ENCODE assay signal across 1 cellular context in the genomic region with DNA sequence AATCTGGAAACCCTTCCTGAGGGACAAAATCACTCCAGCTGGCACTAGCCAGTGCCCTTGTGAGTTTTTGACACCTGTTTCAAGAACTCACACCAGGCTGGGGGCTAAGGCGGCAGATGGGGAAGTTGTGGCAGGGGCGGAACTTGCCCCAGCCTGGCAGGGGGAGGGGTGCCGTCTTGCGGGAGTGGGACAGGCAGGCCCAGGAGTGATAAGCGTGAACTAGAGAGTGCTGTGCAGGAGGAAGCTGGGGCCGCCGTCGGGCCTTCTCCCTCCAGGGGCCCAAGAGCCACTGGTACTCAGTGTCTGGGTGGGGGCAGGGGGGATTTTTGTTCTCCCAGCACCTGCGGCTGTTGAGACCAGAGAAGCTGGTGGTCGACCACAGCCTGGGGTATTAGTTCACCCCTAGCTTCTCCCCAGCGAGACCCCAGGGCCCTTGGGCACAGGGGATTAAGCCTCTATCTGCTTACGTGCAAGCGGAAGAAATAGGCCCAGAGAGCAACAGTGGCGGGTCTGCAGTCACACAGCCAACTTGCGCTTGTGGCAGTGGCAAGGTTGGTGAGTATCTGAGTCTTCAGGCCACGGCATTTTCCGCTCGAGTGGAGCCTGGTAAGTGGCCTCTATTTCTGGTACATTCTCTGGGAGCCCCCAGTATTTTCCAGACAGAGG.
TF ChIP-seq lines count a peak whose summit lies in the region.

No MANE protein-coding gene starts in this region.

TF ChIP-seq in GM23338, 12 proteins besides CTCF, POLR2A, EP300 and RAD21 (continued from another document):
- TF ChIP-seq, protein P1, sequence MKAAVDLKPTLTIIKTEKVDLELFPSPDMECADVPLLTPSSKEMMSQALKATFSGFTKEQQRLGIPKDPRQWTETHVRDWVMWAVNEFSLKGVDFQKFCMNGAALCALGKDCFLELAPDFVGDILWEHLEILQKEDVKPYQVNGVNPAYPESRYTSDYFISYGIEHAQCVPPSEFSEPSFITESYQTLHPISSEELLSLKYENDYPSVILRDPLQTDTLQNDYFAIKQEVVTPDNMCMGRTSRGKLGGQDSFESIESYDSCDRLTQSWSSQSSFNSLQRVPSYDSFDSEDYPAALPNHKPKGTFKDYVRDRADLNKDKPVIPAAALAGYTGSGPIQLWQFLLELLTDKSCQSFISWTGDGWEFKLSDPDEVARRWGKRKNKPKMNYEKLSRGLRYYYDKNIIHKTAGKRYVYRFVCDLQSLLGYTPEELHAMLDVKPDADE (IDR thresholded peaks at IDR 0.05), result no peak
